In the genomic region with DNA sequence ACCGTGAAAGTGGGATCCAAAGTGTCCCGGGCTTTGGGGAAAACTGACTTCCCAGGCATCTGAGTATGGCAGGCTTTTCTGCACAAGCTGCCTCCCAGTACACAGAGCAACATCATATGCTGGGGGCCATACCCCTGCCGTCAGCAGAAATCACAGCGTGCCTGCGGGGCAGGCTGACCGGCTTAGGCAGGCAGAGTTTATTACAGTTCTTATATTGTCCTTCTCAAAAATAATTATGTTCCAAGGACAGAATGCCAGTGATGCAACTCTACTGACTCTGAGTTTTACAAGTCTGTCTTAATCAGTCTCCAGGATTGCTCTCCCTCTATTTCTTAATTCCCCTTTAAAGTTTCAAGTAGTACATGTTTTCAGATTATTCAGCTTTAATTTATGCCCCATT, we compare ENCODE assay signal across 1 cellular context.
TF ChIP-seq lines count a peak whose summit lies in the region.

No MANE protein-coding gene starts in this region.

TF ChIP-seq in WTC11, 78 proteins besides CTCF, POLR2A, EP300 and RAD21 (continued from another document):
- TF ChIP-seq, protein P1, sequence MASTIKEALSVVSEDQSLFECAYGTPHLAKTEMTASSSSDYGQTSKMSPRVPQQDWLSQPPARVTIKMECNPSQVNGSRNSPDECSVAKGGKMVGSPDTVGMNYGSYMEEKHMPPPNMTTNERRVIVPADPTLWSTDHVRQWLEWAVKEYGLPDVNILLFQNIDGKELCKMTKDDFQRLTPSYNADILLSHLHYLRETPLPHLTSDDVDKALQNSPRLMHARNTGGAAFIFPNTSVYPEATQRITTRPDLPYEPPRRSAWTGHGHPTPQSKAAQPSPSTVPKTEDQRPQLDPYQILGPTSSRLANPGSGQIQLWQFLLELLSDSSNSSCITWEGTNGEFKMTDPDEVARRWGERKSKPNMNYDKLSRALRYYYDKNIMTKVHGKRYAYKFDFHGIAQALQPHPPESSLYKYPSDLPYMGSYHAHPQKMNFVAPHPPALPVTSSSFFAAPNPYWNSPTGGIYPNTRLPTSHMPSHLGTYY (CRISPR knock-in tag; IDR thresholded peaks at IDR 0.05) = no peak
- TF ChIP-seq E2F5 (CRISPR knock-in tag; IDR thresholded peaks at IDR 0.05) (no peak), NR1H2 (CRISPR knock-in tag; IDR thresholded peaks at IDR 0.05) (no peak)
